In the genomic region with DNA sequence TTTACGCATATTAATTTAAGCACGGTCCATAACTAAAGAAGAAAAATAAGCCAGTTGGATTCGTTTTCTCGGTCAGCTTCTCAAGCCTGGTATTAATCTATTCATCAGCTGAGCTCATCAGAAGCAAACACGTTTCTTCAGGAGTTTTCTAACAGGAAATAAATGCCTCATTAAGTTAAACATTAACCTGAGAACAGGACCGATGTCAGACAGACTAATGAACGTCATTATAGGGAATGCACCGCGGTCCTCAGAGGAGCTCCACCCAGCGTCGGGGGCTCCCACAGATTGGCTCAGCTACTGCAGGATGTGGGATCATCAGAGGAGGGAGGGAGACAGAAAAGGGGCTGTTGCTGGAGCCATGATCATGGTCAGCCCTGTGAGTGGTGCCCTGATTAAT, we compare ENCODE assay signal across 31 cellular contexts.
A peak's percentile ranks its signal among the peaks of the same experiment; 100 is the strongest.
DNase-seq lines count a peak whose midpoint lies in the region; ATAC-seq, FAIRE-seq and TF ChIP-seq lines count a peak whose summit lies in the region.
"Had no signal": no experiment of that assay in that cellular context is flagged by ENCODE, and none has a peak within 500 bp of the region (broad histone marks: within the 10 kb centered on the region; RNA-seq: fewer than 3 reads in every experiment).

No MANE protein-coding gene starts in this region.

- peak; percentile 30 for DNase-seq in DMS53 (lab: John Stamatoyannopoulos, UW)
- no peak for DNase-seq in DMS53 treated with DMSO at 0.1 percent for 48 hours (lab: John Stamatoyannopoulos, UW; ENCODE audit: unreplicated experiment)
- peak; percentile 84 for DNase-seq in kidney epithelial cell (ENCODE audit: low read depth)
- peak; percentile 7 for DNase-seq in small intestine
- DNase-seq in mucosa of gallbladder (ENCODE audit: low spot score): no peak
- DNase-seq: activated CD4-positive, alpha-beta T cell treated with anti-CD3 and anti-CD28 coated beads for 36 hours; activated CD8-positive, alpha-beta T cell treated with anti-CD3 and anti-CD28 coated beads for 36 hours; amygdala; COR-L47; DND-41; effector CD4-positive, alpha-beta T cell; GF-D8; HFFc6; MG63; naive B cell; NCI-H1105; NCI-H1930; nucleus accumbens; SHP77 treated with DMSO at 0.1 percent for 48 hours; stimulated activated naive B cell treated with anti-CD40 and anti-IgM and Interleukin-4, amounts not matched to agents 10 μg/mL and 1 μg/mL and 100 μg/mL, for 72 hours; upper lobe of left lung had no signal

- ATAC-seq in GM21515 (IDR thresholded peaks at IDR 0.05; ENCODE audit: unreplicated experiment) (no peak), GM18498 (IDR thresholded peaks at IDR 0.05; ENCODE audit: unreplicated experiment) (no peak)
- ATAC-seq: activated CD4-positive, alpha-beta T cell treated with anti-CD3 and anti-CD28 coated beads for 36 hours; activated CD8-positive, alpha-beta T cell treated with anti-CD3 and anti-CD28 coated beads for 36 hours; activated naive CD4-positive, alpha-beta T cell treated with anti-CD3 and anti-CD28 coated beads, Interleukin-2, amount 50 U/mL, for 72 hours; GM23338; K562; Panc1; stimulated activated naive B cell treated with anti-CD40 and anti-IgM and Interleukin-4, amounts not matched to agents 10 μg/mL and 1 μg/mL and 100 μg/mL, for 72 hours had no signal

- no peaks in the 10 kb centered on the region for H3K9me3 ChIP-seq in small intestine (ENCODE audit: control insufficient read depth, low read depth)
- H3K9me3 ChIP-seq: MG63, upper lobe of left lung had no signal

- 22 to 50% (median 29%) methylated on average over 11 of the region's 11 CpGs for WGBS in small intestine, 3 donors

- no peak for FAIRE-seq in small intestine (lab: Jason Lieb, UNC)
- FAIRE-seq: K562 had no signal

- H3K27me3 ChIP-seq in kidney epithelial cell (ENCODE audit: control insufficient read depth, insufficient read depth, low read length): no peaks in the 10 kb centered on the region
- H3K27me3 ChIP-seq in small intestine (ENCODE audit: control insufficient read depth in 2 of 2, insufficient read depth in 2 of 2, low read length in 2 of 2): no peaks in the 10 kb centered on the region
- H3K27me3 ChIP-seq: upper lobe of left lung had no signal

- TF ChIP-seq CTCF in VCaP (conservative IDR thresholded peaks at IDR 0.05) (no peak), kidney epithelial cell (IDR thresholded peaks at IDR 0.05; ENCODE audit: insufficient read depth, low read length, poor library complexity, severe bottlenecking) (no peak)

- H3K27ac ChIP-seq in VCaP: peak overlapping the region; percentile 97
- H3K27ac ChIP-seq in small intestine (ENCODE audit: low read depth in 1 of 2, low read length in 1 of 2): no peak overlapping the region
- H3K27ac ChIP-seq: 22Rv1, C4-2B, skin epidermis, upper lobe of left lung had no signal

- H3K4me1 ChIP-seq in small intestine (ENCODE audit: control insufficient read depth in 2 of 2, insufficient read depth in 1 of 2, low read depth in 1 of 2, low read length in 1 of 2): no peaks in the 10 kb centered on the region
- H3K4me1 ChIP-seq: upper lobe of left lung had no signal

- H3K36me3 ChIP-seq in kidney epithelial cell (ENCODE audit: control insufficient read depth, insufficient read depth, low read length) (no peaks in the 10 kb centered on the region), small intestine (ENCODE audit: control insufficient read depth in 2 of 2, insufficient read depth in 2 of 2, low read length in 2 of 2) (no peaks in the 10 kb centered on the region)
- H3K36me3 ChIP-seq: MG63, upper lobe of left lung had no signal

- H3K4me3 ChIP-seq in kidney epithelial cell (ENCODE audit: low read depth, low read length): no peak overlapping the region
- no peak overlapping the region for H3K4me3 ChIP-seq in small intestine (ENCODE audit: low read depth in 1 of 2, low read length in 2 of 2)
- H3K4me3 ChIP-seq: GM23338, K562, MG63, skin epidermis, upper lobe of left lung had no signal

Comparison
In these comparisons a context has a peak if more than half of its experiments do, and no peak if none do; other contexts are left out.
1. DNase-seq: peak in DMS53 (single experiment), kidney epithelial cell (single experiment) and small intestine (single experiment); none in DMS53 treated with DMSO at 0.1 percent for 48 hours (single experiment) and mucosa of gallbladder (single experiment).